ENCODE assay signal across 8 cellular contexts in genomic region chr22:28600546-28601143, GRCh38.
DNase-seq lines count a peak whose midpoint lies in the region; ATAC-seq, FAIRE-seq and TF ChIP-seq lines count a peak whose summit lies in the region.

No MANE protein-coding gene starts in this region.

- TF ChIP-seq CTCF in astrocyte of the cerebellum (IDR thresholded peaks at IDR 0.05; ENCODE audit: low read depth, low read length, missing control alignments) (no peak), tibial artery (IDR thresholded peaks at IDR 0.05) (peak; percentile 44 to 68), coronary artery (IDR thresholded peaks at IDR 0.05) (no peak)

- no peak overlapping the region for H3K4me3 ChIP-seq in astrocyte of the cerebellum (ENCODE audit: low read depth, low read length)
- H3K4me3 ChIP-seq in tibial artery, result no peak overlapping the region
- no peak overlapping the region for H3K4me3 ChIP-seq in coronary artery

- in situ Hi-C loops in astrocyte of the cerebellum (cut with HindIII; ENCODE audit: low sequenced_read_pairs), result loop anchor here (25.0 kb wide), 1 partner anchor 637 kb away; no protein-coding TSS in a partner anchor

- ATAC-seq in GM18907 (IDR thresholded peaks at IDR 0.05; ENCODE audit: unreplicated experiment), result no peak

- peak; percentile 75 for FAIRE-seq in GM18507 (lab: Jason Lieb, UNC)

- H3K36me3 ChIP-seq in tibial artery, result no peaks in the 10 kb centered on the region

- H3K27me3 ChIP-seq in tibial artery, result no peaks in the 10 kb centered on the region

- H3K27ac ChIP-seq in tibial artery, result no peak overlapping the region
- H3K27ac ChIP-seq in coronary artery, result no peak overlapping the region

- DNase-seq in AG08396 (ENCODE audit: low spot score), result peak; percentile 18
- no peak for DNase-seq in GM18507 (ENCODE audit: extremely low spot score, insufficient read length, low read depth)
- peak; percentile 62 for DNase-seq in NCI-H2227 treated with DMSO at 0.1 percent for 48 hours (lab: John Stamatoyannopoulos, UW)
- peak; percentile 59 for DNase-seq in astrocyte of the cerebellum (ENCODE audit: low read depth)
- peak; percentile 84 for DNase-seq in inferior parietal cortex (ENCODE audit: extremely low spot score)
- DNase-seq in tibial artery, result no peak
- no peak for DNase-seq in coronary artery (ENCODE audit: low spot score)

- H3K9me3 ChIP-seq in tibial artery, result no peaks in the 10 kb centered on the region

- intact Hi-C loops in tibial artery (cut with DNase I; ENCODE audit: low total_unique reads), result loop anchor here (2.0 kb wide), 1 partner anchor 230 kb away; no protein-coding TSS in a partner anchor

- H3K4me1 ChIP-seq in tibial artery, result no peaks in the 10 kb centered on the region

Comparison
In these comparisons a context has a peak if more than half of its experiments do, and no peak if none do; other contexts are left out.
1. DNase-seq: peak in AG08396 (single experiment), NCI-H2227 treated with DMSO at 0.1 percent for 48 hours (single experiment), astrocyte of the cerebellum (single experiment) and inferior parietal cortex (single experiment); none in GM18507 (single experiment), tibial artery (0 of 2) and coronary artery (single experiment).
2. CTCF ChIP-seq: peak in tibial artery (2 of 2); none in astrocyte of the cerebellum (single experiment) and coronary artery (single experiment).